In the genomic region with DNA sequence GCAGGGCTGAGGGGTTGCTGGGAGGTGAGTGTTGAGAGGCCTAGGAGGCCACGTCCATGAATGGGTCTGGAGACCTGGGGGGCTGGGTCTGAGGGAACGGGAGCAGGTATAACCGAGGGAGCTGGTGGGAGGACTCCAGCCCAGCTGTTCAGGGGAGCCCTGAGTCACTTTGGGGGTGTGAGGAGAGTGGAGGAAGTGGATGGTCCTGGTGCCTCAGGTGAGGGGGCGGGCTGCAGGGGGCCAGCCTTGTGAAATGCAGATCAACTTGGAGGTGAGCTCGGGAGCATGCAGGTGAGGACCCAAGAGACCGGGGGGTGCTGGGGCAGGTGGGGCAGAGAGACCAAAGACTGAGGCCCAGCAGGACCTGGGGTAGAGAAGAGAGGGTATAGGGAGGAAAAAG, we compare ENCODE assay signal across 31 cellular contexts.
"Had no signal": no experiment of that assay in that cellular context is flagged by ENCODE, and none has a peak within 500 bp of the region (broad histone marks: within the 10 kb centered on the region; RNA-seq: fewer than 3 reads in every experiment).

No MANE protein-coding gene starts in this region.

- H3K27ac Mint-ChIP-seq: activated B cell treated with CpG ODN at 0.5 μM for 24 hours; activated CD8-positive, alpha-beta T cell treated with anti-CD3 and anti-CD28 coated beads for 36 hours; activated naive CD8-positive, alpha-beta T cell; activated T-helper 17 cell treated with anti-CD3 and anti-CD28 coated beads, Interleukin-2, amount 50 U/mL, for 72 hours; endodermal cell; T-helper 17 cell; T-helper 2 cell treated with Interferon-gamma antibody and Interleukin-4, amounts not matched to agents 5 μg/mL and 100 μg/mL, for 36 hours had no signal

- DNase-seq: activated B cell treated with CpG ODN at 0.5 μM for 24 hours; activated CD4-positive, alpha-beta T cell treated with anti-CD3 and anti-CD28 coated beads for 48 hours; activated CD4-positive, alpha-beta T cell treated with anti-CD3 and anti-CD28 coated beads, Interleukin-2, amount 50 U/mL, for 1 hour; activated CD4-positive, alpha-beta T cell treated with anti-CD3 and anti-CD28 coated beads, Interleukin-2, amount 50 U/mL, for 48 hours; activated CD8-positive, alpha-beta memory T cell treated with anti-CD3 and anti-CD28 coated beads for 24 hours; activated CD8-positive, alpha-beta T cell treated with anti-CD3 and anti-CD28 coated beads for 36 hours; activated effector memory CD4-positive, alpha-beta T cell treated with Interleukin-2 at 50 U/mL for 16 hours; activated gamma-delta T cell treated with Interleukin-2 at 50 U/mL for 16 hours; activated naive CD4-positive, alpha-beta T cell treated with anti-CD3 and anti-CD28 coated beads, Interleukin-2, amount 50 U/mL, for 16 hours; activated naive CD4-positive, alpha-beta T cell treated with Interleukin-2 at 50 U/mL for 16 hours; activated T-cell treated with anti-CD3 and anti-CD28 coated beads, Interleukin-2, amount 50 U/mL, for 4 hours; amniotic stem cell; anterior cingulate cortex; brain microvascular endothelial cell; cortex of kidney; dorsolateral prefrontal cortex; effector memory CD4-positive, alpha-beta T cell; endodermal cell; foreskin fibroblast; T-helper 1 cell; T-helper 17 cell; T1000; WERI-Rb-1 had no signal

- H3K27me3 ChIP-seq: brain microvascular endothelial cell, dorsolateral prefrontal cortex had no signal

- H3K4me3 Mint-ChIP-seq: activated B cell treated with CpG ODN at 0.5 μM for 24 hours; activated CD8-positive, alpha-beta T cell treated with anti-CD3 and anti-CD28 coated beads for 36 hours; activated naive CD8-positive, alpha-beta T cell; activated T-cell treated with anti-CD3 and anti-CD28 coated beads, Interleukin-2, amount 50 U/mL, for 4 hours; central memory CD8-positive, alpha-beta T cell; endodermal cell; T-helper 17 cell; T-helper 2 cell treated with Interferon-gamma antibody and Interleukin-4, amounts not matched to agents 5 μg/mL and 100 μg/mL, for 36 hours had no signal

- H3K9me3 Mint-ChIP-seq: activated B cell treated with CpG ODN at 0.5 μM for 24 hours; activated CD8-positive, alpha-beta T cell treated with anti-CD3 and anti-CD28 coated beads for 36 hours; activated T-cell treated with anti-CD3 and anti-CD28 coated beads, Interleukin-2, amount 50 U/mL, for 4 hours; activated T-helper 17 cell treated with anti-CD3 and anti-CD28 coated beads, Interleukin-2, amount 50 U/mL, for 72 hours; central memory CD8-positive, alpha-beta T cell; T-helper 2 cell treated with Interferon-gamma antibody and Interleukin-4, amounts not matched to agents 5 μg/mL and 100 μg/mL, for 36 hours had no signal

- ATAC-seq: activated CD4-positive, CD25-positive, alpha-beta regulatory T cell treated with anti-CD3 and anti-CD28 coated beads, Interleukin-2, amount 50 U/mL, for 24 hours; activated CD8-positive, alpha-beta T cell treated with anti-CD3 and anti-CD28 coated beads for 36 hours; activated T-cell treated with anti-CD3 and anti-CD28 coated beads, Interleukin-2, amount 50 U/mL, for 4 hours; activated T-helper 17 cell treated with anti-CD3 and anti-CD28 coated beads, Interleukin-2, amount 50 U/mL, for 72 hours; esophagus mucosa; T-helper 17 cell had no signal

- FAIRE-seq: astrocyte, frontal cortex had no signal

- H3K4me3 ChIP-seq: dorsolateral prefrontal cortex had no signal

- H3K36me3 ChIP-seq: brain microvascular endothelial cell, WERI-Rb-1 had no signal

- H3K36me3 Mint-ChIP-seq: activated naive CD8-positive, alpha-beta T cell had no signal

- H3K27ac ChIP-seq: brain microvascular endothelial cell, dorsolateral prefrontal cortex, WERI-Rb-1 had no signal

- H3K27me3 Mint-ChIP-seq: activated T-helper 17 cell treated with anti-CD3 and anti-CD28 coated beads, Interleukin-2, amount 50 U/mL, for 72 hours had no signal
